ENCODE assay signal across 12 cellular contexts in the genomic region with DNA sequence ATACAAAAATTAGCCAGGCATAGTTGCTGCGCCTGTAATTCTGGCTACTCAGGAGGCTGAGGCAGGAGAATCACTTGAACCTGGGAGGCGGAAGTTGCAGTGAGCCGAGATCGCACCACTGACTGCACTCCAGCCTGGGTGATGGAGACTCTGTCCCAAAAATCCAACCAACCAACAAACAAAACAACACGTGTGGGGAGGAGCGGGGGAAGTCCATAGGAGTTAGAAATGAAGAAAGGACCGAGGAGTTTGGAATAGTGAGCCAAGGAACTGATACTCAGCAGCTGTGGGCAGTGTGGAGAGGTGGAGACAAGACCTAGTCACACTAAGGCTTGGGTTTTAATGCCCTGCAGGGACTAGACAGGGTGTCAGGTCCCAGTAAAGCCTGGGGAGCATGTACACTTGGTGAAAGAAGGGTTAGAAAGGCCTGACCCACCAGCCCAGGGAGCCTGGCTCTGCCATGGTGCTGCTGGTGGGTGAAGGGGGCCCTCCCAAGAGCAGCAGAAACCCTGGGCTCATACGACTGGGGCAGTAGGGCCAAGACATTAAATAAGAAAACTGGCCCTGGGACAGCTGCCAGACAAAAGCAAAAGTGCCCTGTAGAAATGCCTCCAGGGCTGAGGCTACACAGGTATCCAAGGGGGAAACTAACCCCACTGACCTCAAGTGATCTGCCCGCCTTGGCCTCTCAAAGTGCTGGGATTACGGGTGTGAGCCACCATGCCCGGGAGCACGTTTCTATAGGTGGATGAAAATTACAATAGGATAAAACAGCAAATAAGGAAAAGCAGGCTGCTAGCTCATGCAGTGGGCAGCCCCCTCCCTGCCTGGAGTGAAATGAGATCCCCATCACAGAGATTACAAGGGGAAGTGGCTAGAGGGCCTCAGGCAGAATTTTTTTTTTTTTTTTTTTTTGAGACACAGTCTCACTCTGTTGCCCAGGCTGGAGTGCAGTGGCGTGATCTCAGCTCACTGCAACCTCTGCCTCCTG. TPM values are rescaled to one million over a fixed set of nuclear protein-coding genes. Genes with fewer than 3 reads are reported as not detected.
DNase-seq lines count a peak whose midpoint lies in the region; FAIRE-seq and TF ChIP-seq lines count a peak whose summit lies in the region.
"Had no signal": no experiment of that assay in that cellular context is flagged by ENCODE, and none has a peak within 500 bp of the region (broad histone marks: within the 10 kb centered on the region; RNA-seq: fewer than 3 reads in every experiment).

No MANE protein-coding gene starts in this region.

- TF ChIP-seq CTCF in adrenal gland (IDR thresholded peaks at IDR 0.05) (no peak), osteoblast (IDR thresholded peaks at IDR 0.05; ENCODE audit: extremely low read depth, low read depth, low read length) (no peak)

- no peak overlapping the region for H2AFZ ChIP-seq in osteoblast (ENCODE audit: low read length)
- H2AFZ ChIP-seq: hepatocyte had no signal

- intact Hi-C loops in adrenal gland (cut with DNase I) = no loop called here

- peak overlapping the region in 4 of 5 donors; percentile 11 to 72 (median 45) for H3K27ac ChIP-seq in adrenal gland
- no peak overlapping the region for H3K27ac ChIP-seq in osteoblast (ENCODE audit: low read depth, low read length)
- H3K27ac ChIP-seq: hepatocyte had no signal

- H3K27me3 ChIP-seq in adrenal gland = no peaks in the 10 kb centered on the region
- H3K27me3 ChIP-seq in osteoblast (ENCODE audit: insufficient read depth, low read length) = no peaks in the 10 kb centered on the region
- H3K27me3 ChIP-seq: hepatocyte had no signal

- peaks cover 9% of the 10 kb centered on the region for H3K79me2 ChIP-seq in osteoblast (ENCODE audit: insufficient read depth, low read length)
- H3K79me2 ChIP-seq: hepatocyte had no signal

- H3K36me3 ChIP-seq in adrenal gland (replicated peaks in 1 of 2) (peaks cover 0 to 57% of the 10 kb centered on the region in 2 donors), osteoblast (ENCODE audit: insufficient read depth, low read length) (peaks cover 73% of the 10 kb centered on the region)

- 89 to 94% (median 90%) methylated on average over 13 of the region's 13 CpGs for WGBS in adrenal gland, 4 donors

- peaks cover 17% of the 10 kb centered on the region for H4K20me1 ChIP-seq in osteoblast (ENCODE audit: insufficient read depth, low read length)

- H3K4me3 ChIP-seq in adrenal gland (no peak overlapping the region), osteoblast (ENCODE audit: insufficient read depth, low read length) (no peak overlapping the region)
- H3K4me3 ChIP-seq: hepatocyte had no signal

- TF ChIP-seq POLR2A in adrenal gland (IDR thresholded peaks at IDR 0.05) = no peak

- FAIRE-seq in urothelium cell line (lab: Jason Lieb, UNC) = no peak

- in situ Hi-C loops in KBM-7 (cut with MboI; ENCODE audit: low pct_unique_long_range_greater_than_20kb, low sequenced_read_pairs) = no loop called here

- H3K9me3 ChIP-seq in adrenal gland (replicated peaks in 1 of 3) (no peaks in the 10 kb centered on the region), osteoblast (ENCODE audit: low read depth, low read length) (no peaks in the 10 kb centered on the region)

- no peak overlapping the region for H3K4me2 ChIP-seq in osteoblast (ENCODE audit: insufficient read depth, low read length)
- H3K4me2 ChIP-seq: hepatocyte had no signal

- DNase-seq in D341Med (ENCODE audit: low spot score) = peak; percentile 30
- peak; percentile 53 for DNase-seq in KBM-7
- peak in 2 of 7 donors; percentile 13 to 51 for DNase-seq in adrenal gland
- peak; percentile 29 for DNase-seq in osteoblast (ENCODE audit: insufficient read length, low spot score, missing footprints)
- DNase-seq in NCI-H1436 (lab: John Stamatoyannopoulos, UW) = no peak
- no peak for DNase-seq in urothelium cell line (ENCODE audit: low spot score)
- DNase-seq in NCI-H1105 (lab: John Stamatoyannopoulos, UW) = no peak
- DNase-seq: NCI-H2081; stimulated activated CD4-positive, alpha-beta T cell treated with anti-CD3 and anti-CD28 coated beads, Interleukin-1b, Interleukin-23, amount 100 ng/mL, for 48 hours; stimulated activated naive CD4-positive, alpha-beta T cell; T-helper 1 cell had no signal

- H3K4me1 ChIP-seq in adrenal gland (replicated peaks in 1 of 2) (peaks cover 30 to 57% of the 10 kb centered on the region in 2 donors), osteoblast (ENCODE audit: insufficient read depth, low read length) (peaks cover 5% of the 10 kb centered on the region)

RNA-seq across cellular contexts. Expression of a gene that starts 58.0 kb away (rescaled TPM):
- total RNA-seq in adrenal gland = 1 to 10 TPM in 1 of 8 donors, under 1 TPM in 6, not detected in 1; 0.07 to 1.1 (median 0.43) TPM
- 1 to 10 TPM in 2 of 3 donors, under 1 TPM in 1; 0.11 to 9.6 (median 9.6) TPM for polyA plus RNA-seq in adrenal gland
- total RNA-seq in osteoblast = 0.29 and 0.36 TPM in 2 replicates

RNA-seq across cellular contexts. Expression of a gene that starts 58.1 kb away (rescaled TPM):
- total RNA-seq in adrenal gland (10 to 100 TPM; 52.4 to 99.3 (median 78.0) TPM), osteoblast (54.6 and 58.3 TPM in 2 replicates)
- polyA plus RNA-seq in adrenal gland = 100 to 1,000 TPM in 2 of 3 donors, 10 to 100 TPM in 1; 61.9 to 120 (median 116) TPM

Comparison
In these comparisons a context has a peak if more than half of its experiments do, and no peak if none do; other contexts are left out.
1. DNase-seq: peak in D341Med (single experiment), KBM-7 (single experiment) and osteoblast (single experiment); none in NCI-H1436 (single experiment), urothelium cell line (single experiment) and NCI-H1105 (single experiment).